In genomic region chr3:10417849-10418248, GRCh38 we compare ENCODE assay signal across 8 cellular contexts.
DNase-seq lines count a peak whose midpoint lies in the region; ATAC-seq and TF ChIP-seq lines count a peak whose summit lies in the region.
"Had no signal": no experiment of that assay in that cellular context is flagged by ENCODE, and none has a peak within 500 bp of the region (broad histone marks: within the 10 kb centered on the region; RNA-seq: fewer than 3 reads in every experiment).

No MANE protein-coding gene starts in this region.

- WGBS in adrenal gland, 4 donors = 89 to 95% (median 93%) methylated on average over 2 of the region's 2 CpGs

- DNase-seq in GF-D8 (lab: John Stamatoyannopoulos, UW) (peak; percentile 16), LNCaP clone FGC (ENCODE audit: low read depth) (peak; percentile 11), adrenal gland (peak in 2 of 7 donors; percentile 19 to 24), myocyte (ENCODE audit: low read depth) (peak; percentile 43), mesenteric fat pad (ENCODE audit: low spot score) (no peak), NCI-H526 treated with DMSO at 0.1 percent for 48 hours (lab: John Stamatoyannopoulos, UW) (no peak)

- no peaks in the 10 kb centered on the region for H3K36me3 ChIP-seq in adrenal gland (replicated peaks in 1 of 2)

- no peak overlapping the region for H3K27ac ChIP-seq in adrenal gland

- no peaks in the 10 kb centered on the region for H3K4me1 ChIP-seq in adrenal gland (replicated peaks in 1 of 2)

- no peaks in the 10 kb centered on the region for H3K27me3 ChIP-seq in adrenal gland

- intact Hi-C loops in adrenal gland (cut with DNase I) = loop anchor here in 1 of 2 donors (2.0 kb wide), 1 partner anchor 321 kb away; no protein-coding TSS in a partner anchor

- peak; percentile 55; the same call in 1 of the 2 replicates for TF ChIP-seq CTCF in LNCaP clone FGC (IDR thresholded peaks at IDR 0.05; ENCODE audit: control insufficient read depth, extremely low read depth, insufficient read depth)
- TF ChIP-seq CTCF in adrenal gland (IDR thresholded peaks at IDR 0.05) = peak in 5 of 6 experiments; percentile 29 to 49 (median 38)

- no peaks in the 10 kb centered on the region for H3K9me3 ChIP-seq in adrenal gland (replicated peaks in 1 of 3)

- ATAC-seq in GM18519 (IDR thresholded peaks at IDR 0.05; ENCODE audit: low FRiP score, unreplicated experiment) = no peak

- no peak overlapping the region for H3K4me3 ChIP-seq in LNCaP clone FGC (ENCODE audit: low read depth, low read length)
- H3K4me3 ChIP-seq in adrenal gland = no peak overlapping the region
- H3K4me3 ChIP-seq: lung had no signal

- no peak for TF ChIP-seq POLR2A in adrenal gland (IDR thresholded peaks at IDR 0.05)

Comparison
In these comparisons a context has a peak if more than half of its experiments do, and no peak if none do; other contexts are left out.
1. DNase-seq: peak in GF-D8 (single experiment), LNCaP clone FGC (single experiment) and myocyte (single experiment); none in mesenteric fat pad (single experiment) and NCI-H526 treated with DMSO at 0.1 percent for 48 hours (single experiment).